6 cellular contexts compared by ENCODE assay signal in the genomic region with DNA sequence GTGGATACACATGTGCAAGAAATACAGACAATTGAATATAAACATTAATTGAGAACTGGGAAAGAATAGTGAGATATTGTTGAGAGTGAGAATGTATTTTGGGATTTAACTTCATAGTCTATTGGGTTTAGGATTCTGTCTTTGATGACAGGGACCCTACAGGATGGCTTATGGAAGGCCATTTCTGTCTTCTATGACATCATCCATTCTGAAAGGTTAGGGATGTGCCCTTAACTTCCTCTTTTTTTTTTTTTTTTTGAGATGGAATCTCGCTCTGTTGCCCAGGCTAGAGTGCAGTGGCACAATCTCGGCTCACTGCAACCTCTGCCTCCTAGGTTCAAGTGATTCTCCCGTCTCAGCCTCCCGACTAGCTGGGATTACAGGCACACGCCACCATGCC. TPM values are rescaled to one million over a fixed set of nuclear protein-coding genes. Genes with fewer than 3 reads are reported as not detected.
DNase-seq lines count a peak whose midpoint lies in the region; ATAC-seq, FAIRE-seq and TF ChIP-seq lines count a peak whose summit lies in the region.
"Not testable (repeated sequence)": the region's sequence is repeated elsewhere in the genome, so short reads cannot be mapped to it uniquely, and the experiment has no call there.
"Had no signal": no experiment of that assay in that cellular context is flagged by ENCODE, and none has a peak within 500 bp of the region (broad histone marks: within the 10 kb centered on the region; RNA-seq: fewer than 3 reads in every experiment).

No MANE protein-coding gene starts in this region.

- H3K4me1 Mint-ChIP-seq in T-helper 17 cell = not testable (repeated sequence)

- not testable (repeated sequence) for H3K4me2 ChIP-seq in K562 (ENCODE audit: insufficient read depth, low read length); HepG2 (ENCODE audit: low read depth, low read length)

- not testable (repeated sequence) for H2AFZ ChIP-seq in K562 (ENCODE audit: low read depth, low read length); HepG2 (ENCODE audit: low read length)

- TF ChIP-seq EP300 in K562 (IDR thresholded peaks at IDR 0.05; ENCODE audit: low read length); HepG2 (IDR thresholded peaks at IDR 0.05; ENCODE audit: low read depth in 2 of 2, low read length in 2 of 2); HepG2 (CRISPR knock-in tag; IDR thresholded peaks at IDR 0.05; ENCODE audit: borderline replicate concordance): not testable (repeated sequence)

- H3K9ac ChIP-seq in K562 (ENCODE audit: insufficient read depth in 1 of 2, low read depth in 2 of 2, low read length in 2 of 2); HepG2 (ENCODE audit: insufficient read depth, low read depth, low read length): not testable (repeated sequence)

- intact Hi-C loops in K562 (cut with micrococcal nuclease); HepG2 (cut with micrococcal nuclease; ENCODE audit: unreplicated experiment); prostate gland (cut with DNase I): not testable (repeated sequence)

- not testable (repeated sequence) for TF ChIP-seq POLR2A in K562 (conservative IDR thresholded peaks at IDR 0.05); HepG2 (IDR thresholded peaks at IDR 0.05; ENCODE audit: insufficient read depth in 1 of 2, low read depth in 2 of 2, low read length in 2 of 2); prostate gland (IDR thresholded peaks at IDR 0.05)

- not testable (repeated sequence) for H3K79me2 ChIP-seq in K562 (ENCODE audit: control insufficient read depth, insufficient read depth, low read length); HepG2 (ENCODE audit: insufficient read depth, low read length)

- H3K36me3 Mint-ChIP-seq in T-helper 17 cell (ENCODE audit: low read depth) = not testable (repeated sequence)

- H3K9me1 ChIP-seq in K562 (ENCODE audit: control insufficient read depth, insufficient read depth, low read length) = not testable (repeated sequence)

- H3K36me3 ChIP-seq in K562 (ENCODE audit: control insufficient read depth, insufficient read depth, low read length); HepG2 (replicated peaks in 1 of 2; ENCODE audit: control insufficient read depth in 1 of 2, insufficient read depth in 2 of 2, low read length in 2 of 2); prostate gland: not testable (repeated sequence)

- H4K20me1 ChIP-seq in K562 (replicated peaks; ENCODE audit: control insufficient read depth, insufficient read depth, low read length); HepG2 (ENCODE audit: insufficient read depth, low read length): not testable (repeated sequence)

- H3K4me1 ChIP-seq in K562 (replicated peaks in 1 of 2; ENCODE audit: control insufficient read depth in 2 of 2, insufficient read depth in 2 of 2, low read length in 2 of 2); HepG2 (ENCODE audit: insufficient read depth, low read length); prostate gland (replicated peaks): not testable (repeated sequence)

- ATAC-seq in T-helper 17 cell, K562, HepG2: not testable (repeated sequence)

- FAIRE-seq in K562 (lab: Jason Lieb, UNC); HepG2 (lab: Jason Lieb, UNC): not testable (repeated sequence)

- CTCF ChIA-PET in K562 (lab: Yijun Ruan, JAX; ENCODE audit: low intra/inter-chr PET ratio); HepG2 (lab: Yijun Ruan, JAX; ENCODE audit: low intra/inter-chr PET ratio, low total read pairs): not testable (repeated sequence)

- not testable (repeated sequence) for H3K27me3 ChIP-seq in K562 (ENCODE audit: control insufficient read depth in 2 of 2, insufficient read depth in 2 of 2, low read length in 2 of 2); HepG2 (ENCODE audit: control insufficient read depth in 1 of 2, insufficient read depth in 2 of 2, low read length in 2 of 2); prostate gland (replicated peaks; ENCODE audit: insufficient read depth)

- H3K27ac Mint-ChIP-seq in T-helper 17 cell = peak overlapping the region; percentile 24

- not testable (repeated sequence) for TF ChIP-seq RAD21 in K562 (CRISPR knock-in tag; conservative IDR thresholded peaks at IDR 0.05 in 1 of 2, IDR thresholded peaks at IDR 0.05 in 1 of 2); HepG2 (CRISPR knock-in tag; IDR thresholded peaks at IDR 0.05)

- TF ChIP-seq CTCF in C4-2B (conservative IDR thresholded peaks at IDR 0.05); K562 (IDR thresholded peaks at IDR 0.05 in 2 of 3, conservative IDR thresholded peaks at IDR 0.05 in 1 of 3; ENCODE audit: insufficient read depth in 2 of 3, low read depth in 1 of 3, low read length in 3 of 3); HepG2 (CRISPR knock-in tag; IDR thresholded peaks at IDR 0.05); prostate gland (IDR thresholded peaks at IDR 0.05): not testable (repeated sequence)

- H3K27me3 Mint-ChIP-seq in T-helper 17 cell = not testable (repeated sequence)

- not testable (repeated sequence) for DNase-seq in T-helper 17 cell; K562 (ENCODE audit: extremely low read depth in 1 of 4, low spot score in 3 of 4); HepG2 (ENCODE audit: low spot score); prostate gland (ENCODE audit: low spot score)

- not testable (repeated sequence) for H3K9me3 ChIP-seq in T-helper 17 cell (ENCODE audit: control insufficient read depth, low read length, poor library complexity, severe bottlenecking); K562 (replicated peaks; ENCODE audit: control insufficient read depth, insufficient read depth, low read depth, low read length); HepG2 (ENCODE audit: low read length); prostate gland

- WGBS in K562 (ENCODE audit: insufficient coverage, low coverage, missing lambda C conversion rate) = 0% methylated on average over 1 of the region's 5 CpGs
- 33% methylated on average over 4 of the region's 5 CpGs for WGBS in HepG2 (ENCODE audit: low lambda C conversion rate)
- 96% methylated on average over 4 of the region's 5 CpGs for WGBS in prostate gland

- H3K27ac ChIP-seq in C4-2B (peak overlapping the region; percentile 86), prostate gland (peak overlapping the region; percentile 54 to 74)
- H3K27ac ChIP-seq in K562 (ENCODE audit: extremely low read depth, low read depth, low read length); HepG2 (ENCODE audit: extremely low read length, insufficient read depth, low read length): not testable (repeated sequence)

- not testable (repeated sequence) for BruUV-seq in K562 (replicated peaks; lab: Mats Ljungman, UMichigan); HepG2 (replicated peaks; lab: Mats Ljungman, UMichigan)

- not testable (repeated sequence) for H3K4me3 Mint-ChIP-seq in T-helper 17 cell

- POLR2A ChIA-PET in K562 (lab: Yijun Ruan, JAX); HepG2 (lab: Yijun Ruan, JAX): not testable (repeated sequence)

- H3K4me3 ChIP-seq in K562; HepG2 (replicated peaks in 1 of 3; ENCODE audit: insufficient read depth in 1 of 3, low read depth in 2 of 3, low read length in 3 of 3); prostate gland: not testable (repeated sequence)

- in situ Hi-C loops in K562 (cut with MboI); HepG2 (cut with HindIII; ENCODE audit: extremely low pct_ligation_motif_present, low pct_unique_long_range_greater_than_20kb): not testable (repeated sequence)

RNA-seq across cellular contexts. Expression of a gene that starts 31.4 kb away (rescaled TPM):
- total RNA-seq in T-helper 17 cell = 10 to 100 TPM; 11.7 to 14.0 TPM
- total RNA-seq in K562 (2011; cell fraction: chromatin; rRNA removed; ENCODE audit: low replicate concordance) = not detected in 2 replicates
- not detected in 2 replicates for total RNA-seq in K562 (2011; cell fraction: nucleolus; rRNA removed)
- not detected in 2 replicates for total RNA-seq in K562 (2011; cell fraction: nucleoplasm; rRNA removed)
- total RNA-seq in K562 (2014; rRNA removed) = not detected in 2 replicates
- total RNA-seq in K562 (2014; rRNA removed; fragmentation: Illumina TruSeq; extraction: Trizol) = not detected in 2 replicates
- total RNA-seq in K562 (2015; rRNA removed; fragmentation: Illumina TruSeq; extraction: Trizol) = not detected in 2 replicates
- total RNA-seq in K562 (2021) = 0.07 TPM in 1 of 2 replicates, not detected in the other
- not detected in 2 replicates for polyA plus RNA-seq in K562 (2011; rRNA removed)
- not detected in 2 replicates for polyA plus RNA-seq in K562 (2011; cell fraction: cytosol; rRNA removed)
- not detected in 2 replicates for polyA plus RNA-seq in K562 (2011; cell fraction: nucleus; rRNA removed)
- polyA plus RNA-seq in K562 (2012) = not detected in 2 replicates
- polyA plus RNA-seq in K562 (2014; fragmentation: Illumina TruSeq; extraction: Trizol) = not detected in 2 replicates
- not detected for polyA plus RNA-seq in K562 (2014; fragmentation: Nextera tagmentation; extraction: Ambion mirVana)
- not detected in 2 replicates for polyA plus RNA-seq in K562 (2014; rRNA removed)
- polyA minus RNA-seq in K562 (2011; rRNA and poly(A)+ RNA removed) = 0.09 TPM in 1 of 2 replicates, not detected in the other
- polyA minus RNA-seq in K562 (2011; cell fraction: cytosol; rRNA and poly(A)+ RNA removed) = not detected in 2 replicates
- not detected in 2 replicates for polyA minus RNA-seq in K562 (2011; cell fraction: nucleus; rRNA and poly(A)+ RNA removed)
- total RNA-seq in HepG2 (2016; rRNA removed; fragmentation: Illumina TruSeq; extraction: Trizol) = 0.09 TPM in 1 of 2 replicates, not detected in the other
- not detected in 2 replicates for total RNA-seq in HepG2 (2016; cell fraction: cytosol; rRNA removed; fragmentation: Illumina TruSeq; extraction: Trizol; ENCODE audit: low read depth)
- 0.13 TPM in 1 of 2 replicates, not detected in the other for total RNA-seq in HepG2 (2016; cell fraction: insoluble cytoplasmic fraction; rRNA removed; fragmentation: Illumina TruSeq; extraction: Trizol)
- total RNA-seq in HepG2 (2016; cell fraction: membrane; rRNA removed; fragmentation: Illumina TruSeq; extraction: Trizol) = 0.17 and 0.19 TPM in 2 replicates
- not detected in 2 replicates for total RNA-seq in HepG2 (2016; cell fraction: nucleus; rRNA removed; fragmentation: Illumina TruSeq; extraction: Trizol)
- polyA plus RNA-seq in HepG2 (2011; rRNA removed) = 0.05 TPM in 1 of 2 replicates, not detected in the other
- polyA plus RNA-seq in HepG2 (2011; cell fraction: cytosol; rRNA removed) = 0.03 and 0.05 TPM in 2 replicates
- polyA plus RNA-seq in HepG2 (2011; cell fraction: nucleus; rRNA removed) = not detected in 2 replicates
- 0.08 TPM in 1 of 2 replicates, not detected in the other for polyA plus RNA-seq in HepG2 (2012)
- polyA plus RNA-seq in HepG2 (2016; cell fraction: cytosol; fragmentation: Illumina TruSeq; extraction: Trizol; ENCODE audit: low read depth) = not detected in 2 replicates
- not detected in 2 replicates for polyA plus RNA-seq in HepG2 (2016; cell fraction: insoluble cytoplasmic fraction; fragmentation: Illumina TruSeq; extraction: Trizol; ENCODE audit: low read depth)
- polyA plus RNA-seq in HepG2 (2016; cell fraction: membrane; fragmentation: Illumina TruSeq; extraction: Trizol; ENCODE audit: low read depth) = 0.08 and 0.09 TPM in 2 replicates
- not detected in 2 replicates for polyA plus RNA-seq in HepG2 (2016; cell fraction: nucleus; fragmentation: Illumina TruSeq; extraction: Trizol; ENCODE audit: insufficient read depth, low read depth)
- 0.78 and 28.0 TPM in 2 replicates for polyA minus RNA-seq in HepG2 (2011; rRNA and poly(A)+ RNA removed; ENCODE audit: low replicate concordance)
- not detected in 2 replicates for polyA minus RNA-seq in HepG2 (2011; cell fraction: cytosol; rRNA and poly(A)+ RNA removed)
- 0.26 TPM in 1 of 2 replicates, not detected in the other for polyA minus RNA-seq in HepG2 (2011; cell fraction: nucleus; rRNA and poly(A)+ RNA removed)
- 10 to 100 TPM; 35.6 to 52.5 TPM for total RNA-seq in prostate gland
- total RNA-seq: G401 had no signal

Comparison
In these comparisons a context has a peak if more than half of its experiments do, and no peak if none do; other contexts are left out.
1. RNA of a gene that starts 31.4 kb away (total RNA-seq): 35.6 to 52.5 TPM in prostate gland and 11.7 to 14.0 TPM in T-helper 17 cell; 0.09 to 0.19 TPM in HepG2 and 0.07 TPM in K562; every median in the first group is over 10 times any median in the second.